8 cellular contexts compared by ENCODE assay signal in genomic region chr5:138464018-138464387, GRCh38. TPM values are rescaled to one million over a fixed set of nuclear protein-coding genes. Genes with fewer than 3 reads are reported as not detected.
DNase-seq lines count a peak whose midpoint lies in the region; ATAC-seq and TF ChIP-seq lines count a peak whose summit lies in the region.

No MANE protein-coding gene starts in this region.

- peak overlapping the region; percentile 84 for H3K4me3 Mint-ChIP-seq in GM23338
- peak overlapping the region; percentile 90 for H3K4me3 Mint-ChIP-seq in neural crest cell

- peaks cover 11% of the 10 kb centered on the region; the same call in 2 of the 3 replicates for H3K9me3 Mint-ChIP-seq in GM23338
- H3K9me3 Mint-ChIP-seq in neural crest cell = no peaks in the 10 kb centered on the region

- H3K4me1 Mint-ChIP-seq in GM23338 = peaks cover 37% of the 10 kb centered on the region
- peaks cover 33% of the 10 kb centered on the region for H3K4me1 Mint-ChIP-seq in neural crest cell

- ATAC-seq in GM23338 = peak; percentile 61

- peak overlapping the region; percentile 94 for H3K4me3 ChIP-seq in GM23338
- peak overlapping the region; percentile 83 to 90 (median 88) for H3K4me3 ChIP-seq in stomach

- 0% methylated on average over 5 to 34 of the region's 34 CpGs for WGBS in stomach, 5 donors

- H3F3A ChIP-seq in GM23338 (replicated peaks; ENCODE audit: low read depth) = peaks cover 9% of the 10 kb centered on the region

- H3K27ac Mint-ChIP-seq in GM23338 = peak overlapping the region; percentile 92; the same call in 1 of the 2 replicates
- H3K27ac Mint-ChIP-seq in neural crest cell (ENCODE audit: unreplicated experiment) = peak overlapping the region; percentile 97

- no peak for TF ChIP-seq POLR2A in stomach (IDR thresholded peaks at IDR 0.05)

- H3K4me2 ChIP-seq in GM23338 = peak overlapping the region; percentile 96

- H3K9me3 ChIP-seq in stomach = no peaks in the 10 kb centered on the region

- 0 out of 2 replicates have a peak, but pooled peaks cover 3% of the 10 kb centered on the region for H3K36me3 ChIP-seq in GM23338 (ENCODE audit: insufficient read depth)
- peaks cover 0 to 18% (median 13%) of the 10 kb centered on the region in 4 donors for H3K36me3 ChIP-seq in stomach

- peaks cover 33% of the 10 kb centered on the region for H3K27me3 Mint-ChIP-seq in GM23338 (ENCODE audit: insufficient read depth, low read depth, poor library complexity)
- H3K27me3 Mint-ChIP-seq in neural crest cell (ENCODE audit: low read depth) = peaks cover 14% of the 10 kb centered on the region

- H3K79me2 ChIP-seq in GM23338 (replicated peaks; ENCODE audit: insufficient read depth) = no peaks in the 10 kb centered on the region

- peak overlapping the region; percentile 81 for H2AFZ ChIP-seq in GM23338

- no peak for TF ChIP-seq EP300 in stomach (IDR thresholded peaks at IDR 0.05)

- H3K4me1 ChIP-seq in GM23338 (ENCODE audit: insufficient read depth) (no peaks in the 10 kb centered on the region), stomach (peaks cover 11 to 43% (median 41%) of the 10 kb centered on the region in 4 donors)

- peak overlapping the region; percentile 95 for H3K27ac ChIP-seq in GM23338 (ENCODE audit: low read depth)
- H3K27ac ChIP-seq in stomach = peak overlapping the region; percentile 95 to 99 (median 98)

- H3K27me3 ChIP-seq in GM23338 (ENCODE audit: insufficient read depth) (peaks cover 26% of the 10 kb centered on the region), stomach (no peaks in the 10 kb centered on the region)

- peak; percentile 69 to 77 for TF ChIP-seq CTCF in GM23338 (conservative IDR thresholded peaks at IDR 0.05; ENCODE audit: low read depth in 2 of 2)
- peak; percentile 96 for TF ChIP-seq CTCF in neural crest cell (conservative IDR thresholded peaks at IDR 0.05)
- peak in 6 of 7 experiments; percentile 17 to 98 (median 90) for TF ChIP-seq CTCF in stomach (IDR thresholded peaks at IDR 0.05)

- peaks cover 14% of the 10 kb centered on the region; the same call in 1 of the 2 replicates for H4K20me1 ChIP-seq in GM23338 (replicated peaks; ENCODE audit: insufficient read depth)

- no peaks in the 10 kb centered on the region for H3K9me2 ChIP-seq in GM23338 (ENCODE audit: insufficient read depth)

- DNase-seq in ELF-1 (ENCODE audit: low read depth, low spot score) = peak; percentile 96
- DNase-seq in GM23338 (ENCODE audit: low spot score) = peak; percentile 94
- DNase-seq in LHCN-M2 (ENCODE audit: low read depth) = peak; percentile 94
- peak; percentile 97 for DNase-seq in RPMI8226
- DNase-seq in activated effector memory CD4-positive, alpha-beta T cell treated with Interleukin-2 at 50 U/mL for 16 hours = peak; percentile 90
- DNase-seq in fibroblast of the conjunctiva (ENCODE audit: low read depth) = peak; percentile 90
- peak; percentile 94 for DNase-seq in neural crest cell (ENCODE audit: low read depth, low spot score)
- peak; percentile 96 for DNase-seq in stomach

- H3K36me3 Mint-ChIP-seq in GM23338 (ENCODE audit: low read depth) (peaks cover 26% of the 10 kb centered on the region), neural crest cell (ENCODE audit: low read depth) (peaks cover 20% of the 10 kb centered on the region)

- intact Hi-C loops in stomach (cut with DNase I; ENCODE audit: low total_unique reads) = no loop called here

TF ChIP-seq in GM23338, 12 proteins besides CTCF, POLR2A, EP300 and RAD21 (continues in another document):
- no peak for TF ChIP-seq ZNF331 (CRISPR knock-in tag; IDR thresholded peaks at IDR 0.05; ENCODE audit: low read depth)
- TF ChIP-seq POLR2AphosphoS5 (IDR thresholded peaks at IDR 0.05; ENCODE audit: low read depth) = peak; percentile 82
- TF ChIP-seq NANOG (IDR thresholded peaks at IDR 0.05; ENCODE audit: borderline replicate concordance) = no peak
- TF ChIP-seq REST (IDR thresholded peaks at IDR 0.05; ENCODE audit: unreplicated experiment) = no peak

RNA-seq across cellular contexts. Expression of gene EGR1, which starts 1.3 kb away (rescaled TPM):
- 11.5 and 13.5 TPM in 2 replicates for total RNA-seq in GM23338 (2014; rRNA removed; shearing (Covaris generic))
- polyA plus RNA-seq in GM23338 (2016; fragmentation: Nextera tagmentation; extraction: Ambion mirVana) (57.1 and 60.3 TPM in 2 replicates), stomach (10 to 100 TPM; 17.0 to 45.4 (median 30.2) TPM)
- total RNA-seq in LHCN-M2 (2014; rRNA removed) (4.1 and 7.2 TPM in 2 replicates), neural crest cell (21.5 and 26.5 TPM in 2 replicates), stomach (10 to 100 TPM in 4 of 5 donors, 1 to 10 TPM in 1; 7.7 to 83.9 (median 48.1) TPM)
- 21.7 TPM for polyA plus RNA-seq in LHCN-M2 (2012)

RNA-seq across cellular contexts. Expression of gene REEP2, which starts 25.1 kb away (rescaled TPM):
- 23.0 and 29.8 TPM in 2 replicates for total RNA-seq in GM23338 (2014; rRNA removed; shearing (Covaris generic))
- polyA plus RNA-seq in GM23338 (2016; fragmentation: Nextera tagmentation; extraction: Ambion mirVana) (20.5 and 21.1 TPM in 2 replicates), stomach (1 to 10 TPM; 2.1 to 5.8 (median 3.1) TPM)
- total RNA-seq in LHCN-M2 (2014; rRNA removed) (9.0 and 11.0 TPM in 2 replicates), neural crest cell (55.1 and 59.2 TPM in 2 replicates), stomach (10 to 100 TPM in 1 of 5 donors, 1 to 10 TPM in 2, not detected in 2; 4.5 to 73.3 (median 7.7) TPM)
- 9.1 TPM for polyA plus RNA-seq in LHCN-M2 (2012)

Comparison
In these comparisons a context has a peak if more than half of its experiments do, and no peak if none do; other contexts are left out.
1. Peak in every context shown above with its lines: DNase-seq, ATAC-seq, H3K4me3 ChIP-seq and H3K27ac ChIP-seq.